12 cellular contexts compared by ENCODE assay signal in genomic region chr20:45948742-45949541, GRCh38. TPM values are rescaled to one million over a fixed set of nuclear protein-coding genes. Genes with fewer than 3 reads are reported as not detected.
DNase-seq lines count a peak whose midpoint lies in the region; ATAC-seq, FAIRE-seq and TF ChIP-seq lines count a peak whose summit lies in the region.
"Had no signal": no experiment of that assay in that cellular context is flagged by ENCODE, and none has a peak within 500 bp of the region (broad histone marks: within the 10 kb centered on the region; RNA-seq: fewer than 3 reads in every experiment).

No MANE protein-coding gene starts in this region.

- 94% methylated on average over 10 of the region's 10 CpGs for WGBS in GM12878 (ENCODE audit: insufficient coverage, insufficient replicate concordance, low lambda C conversion rate, missing lambda C conversion rate)

- no peaks in the 10 kb centered on the region for H3K9me3 Mint-ChIP-seq in CD4-positive, alpha-beta T cell
- H3K9me3 Mint-ChIP-seq in neural crest cell = no peaks in the 10 kb centered on the region

- peak overlapping the region; percentile 54 for H3K27ac Mint-ChIP-seq in CD4-positive, alpha-beta T cell
- H3K27ac Mint-ChIP-seq in neural crest cell (ENCODE audit: unreplicated experiment) = no peak overlapping the region

- SMC1A ChIA-PET in GM12878 (lab: Charles Lee; ENCODE audit: uncharacterized antibody, unreplicated experiment) = interaction anchor here (1.4 kb wide), 1 partner anchor 23 kb away, joined by 3 read pairs; the partner anchor contains the start of gene ZNF335

- H3K79me2 ChIP-seq in GM12878 (ENCODE audit: control insufficient read depth, insufficient read depth, low read length) = no peaks in the 10 kb centered on the region

- TF ChIP-seq RAD21 in GM12878 (IDR thresholded peaks at IDR 0.05; ENCODE audit: insufficient read depth, low read depth, low read length) = no peak

- H3K4me1 Mint-ChIP-seq in CD4-positive, alpha-beta T cell (ENCODE audit: low read depth) = peaks cover 4% of the 10 kb centered on the region
- H3K4me1 Mint-ChIP-seq in neural crest cell = no peaks in the 10 kb centered on the region

- peaks cover 18 to 59% of the 10 kb centered on the region in 2 experiments for H3K36me3 ChIP-seq in GM12878 (ENCODE audit: control insufficient read depth in 2 of 2, insufficient read depth in 2 of 2, low read length in 1 of 2)

- no peak for FAIRE-seq in GM12878 (lab: Jason Lieb, UNC)

- H3K36me3 Mint-ChIP-seq in CD4-positive, alpha-beta T cell (ENCODE audit: low read depth) = peaks cover 82% of the 10 kb centered on the region
- H3K36me3 Mint-ChIP-seq in neural crest cell (ENCODE audit: low read depth) = peaks cover 7% of the 10 kb centered on the region

- H3K27me3 ChIP-seq in CD4-positive, alpha-beta T cell (ENCODE audit: control insufficient read depth, insufficient read depth, low read length) = no peaks in the 10 kb centered on the region
- H3K27me3 ChIP-seq in GM12878 (replicated peaks in 1 of 2; ENCODE audit: control insufficient read depth in 2 of 2, insufficient read depth in 2 of 2, low read length in 1 of 2) = no peaks in the 10 kb centered on the region
- H3K27me3 ChIP-seq: right atrium auricular region had no signal

- TF ChIP-seq POLR2A in GM19099 (IDR thresholded peaks at IDR 0.05; ENCODE audit: extremely low read depth, insufficient read length, low read depth) (peak; percentile 16), GM12878 (IDR thresholded peaks at IDR 0.05; ENCODE audit: low read depth, low read length) (peak; percentile 45)

- in situ Hi-C loops in GM12878 (cut with MboI) = no loop called here

- RAD21 ChIA-PET in GM12878 (lab: Charles Lee; ENCODE audit: unreplicated experiment) = interaction anchor here (0.6 to 1.3 kb wide), 3 partner anchors 12 to 22 kb away, joined by 3 read pairs; no protein-coding TSS in a partner anchor

- H3K4me1 ChIP-seq in GM12878 (ENCODE audit: control insufficient read depth, insufficient read depth, low read length) = peaks cover 3% of the 10 kb centered on the region; the same call in 1 of the 2 replicates

- H3K9ac ChIP-seq in GM12878 (ENCODE audit: control insufficient read depth, insufficient read depth, low read length) = no peak overlapping the region

- no peak for ATAC-seq in CD4-positive, alpha-beta T cell (ENCODE audit: poor library complexity)
- ATAC-seq in GM12878 (no peak; the same call in 2 of the 3 replicates), GM19395 (IDR thresholded peaks at IDR 0.05; ENCODE audit: unreplicated experiment) (no peak)
- no peak for ATAC-seq in activated CD4-positive, CD25-positive, alpha-beta regulatory T cell treated with anti-CD3 and anti-CD28 coated beads, Interleukin-2, amount 50 U/mL, for 24 hours

- H3K4me3 Mint-ChIP-seq in CD4-positive, alpha-beta T cell = no peak overlapping the region
- H3K4me3 Mint-ChIP-seq in neural crest cell = peak overlapping the region; percentile 19

- no peaks in the 10 kb centered on the region for H3K27me3 Mint-ChIP-seq in CD4-positive, alpha-beta T cell
- H3K27me3 Mint-ChIP-seq in neural crest cell (ENCODE audit: low read depth) = no peaks in the 10 kb centered on the region

- POLR2A ChIA-PET in CD4-positive, alpha-beta T cell (lab: Charles Lee) = interaction anchor here (1.0 to 10.5 kb wide), 5 partner anchors 9 to 59 kb away, joined by 3 to 120 read pairs (median 5); partner anchors contain the start of genes CTSA, NEURL2 and PCIF1
- POLR2A ChIA-PET in GM12878 (lab: Charles Lee) = interaction anchor here (1.9 to 3.2 kb wide), 2 partner anchors 12 to 14 kb away, joined by 5 to 13 read pairs; no protein-coding TSS in a partner anchor

- H3K27ac ChIP-seq in CD4-positive, alpha-beta T cell (ENCODE audit: low read depth, low read length) = no peak overlapping the region
- no peak overlapping the region for H3K27ac ChIP-seq in GM12878 (ENCODE audit: control insufficient read depth, insufficient read depth)
- H3K27ac ChIP-seq: HL-60, right atrium auricular region had no signal

- H3K4me2 ChIP-seq in GM12878 (ENCODE audit: control insufficient read depth, insufficient read depth) = no peak overlapping the region

- no peaks in the 10 kb centered on the region for H4K20me1 ChIP-seq in GM12878 (ENCODE audit: control insufficient read depth, insufficient read depth)

- H3K4me3 ChIP-seq in GM12878 = no peak overlapping the region
- H3K4me3 ChIP-seq: coronary artery, right atrium auricular region had no signal

- intact Hi-C loops in CD4-positive, alpha-beta T cell (cut with DNase I, micrococcal nuclease) = no loop called here
- intact Hi-C loops in GM12878 (cut with micrococcal nuclease; ENCODE audit: unreplicated experiment) = no loop called here

- CTCF ChIA-PET in CD4-positive, alpha-beta T cell (lab: Charles Lee) = no interaction called here
- CTCF ChIA-PET in GM12878 (lab: Yijun Ruan, JAX) = interaction anchor here (1.2 to 8.0 kb wide), 2 partner anchors 13 to 21 kb away, joined by 4 to 33 read pairs; no protein-coding TSS in a partner anchor

- no peak for TF ChIP-seq EP300 in GM12878 (IDR thresholded peaks at IDR 0.05; ENCODE audit: borderline replicate concordance in 1 of 2, control insufficient read depth in 1 of 2, low read depth in 2 of 2, low read length in 2 of 2)

- no peak for TF ChIP-seq CTCF in CD4-positive, alpha-beta T cell (IDR thresholded peaks at IDR 0.05)
- no peak for TF ChIP-seq CTCF in GM12878 (IDR thresholded peaks at IDR 0.05 in 2 of 3, conservative IDR thresholded peaks at IDR 0.05 in 1 of 3; ENCODE audit: control insufficient read depth in 2 of 3, extremely low read depth in 1 of 3, insufficient read depth in 1 of 3, low read depth in 3 of 3, low read length in 3 of 3)
- no peak for TF ChIP-seq CTCF in neural crest cell (conservative IDR thresholded peaks at IDR 0.05)

- H2AFZ ChIP-seq in GM12878 (ENCODE audit: control insufficient read depth, low read depth, low read length) = no peak overlapping the region

- no TSS peak for BruUV-seq in GM12878 (replicated peaks; lab: Mats Ljungman, UMichigan)

- H3K9me3 ChIP-seq in CD4-positive, alpha-beta T cell (ENCODE audit: control insufficient read depth, low read length) = no peaks in the 10 kb centered on the region
- no peaks in the 10 kb centered on the region for H3K9me3 ChIP-seq in GM12878 (replicated peaks; ENCODE audit: control insufficient read depth, insufficient read depth, low read length)
- H3K9me3 ChIP-seq: right atrium auricular region had no signal

- no peak for DNase-seq in CD4-positive, alpha-beta T cell
- DNase-seq in GM12878 (ENCODE audit: low read depth, low spot score) (no peak), neural crest cell (ENCODE audit: low read depth, low spot score) (no peak), GM19238 (ENCODE audit: insufficient read length, low spot score) (no peak)
- DNase-seq: activated CD4-positive, alpha-beta T cell treated with anti-CD3 and anti-CD28 coated beads, Interleukin-2, amount 50 U/mL, for 4 hours; NCI-H2171 treated with DMSO at 0.1 percent for 48 hours had no signal

RNA-seq across cellular contexts. Expression of gene PCIF1, which starts 14.5 kb away (rescaled TPM):
- 100 to 1,000 TPM; 100 TPM for total RNA-seq in CD4-positive, alpha-beta T cell
- total RNA-seq in GM12878 (2013; cell fraction: nucleolus; rRNA removed) = 23.3 and 27.4 TPM in 2 replicates
- total RNA-seq in GM12878 (2014; rRNA removed) (13.8 and 14.3 TPM in 2 replicates), GM12878 (2014; rRNA removed; fragmentation: Illumina TruSeq; extraction: Trizol) (7.7 and 9.9 TPM in 2 replicates), GM12878 (2021) (29.2 and 29.9 TPM in 2 replicates), neural crest cell (36.4 and 36.5 TPM in 2 replicates)
- 18.3 TPM for polyA plus RNA-seq in GM12878 (2011; ENCODE audit: low read depth)
- polyA plus RNA-seq in GM12878 (2011; rRNA removed) (9.6 and 13.3 TPM in 2 replicates), GM12878 (2014; fragmentation: Illumina TruSeq; extraction: Trizol) (13.4 and 23.4 TPM in 2 replicates), GM12878 (2014; fragmentation: Nextera tagmentation; extraction: Ambion mirVana) (10 to 100 TPM in 1 of 2 experiments, 1 to 10 TPM in 1; 8.4 to 10.1 TPM), GM12878 (2014; rRNA removed) (21.4 and 22.5 TPM in 2 replicates), GM12878 (2016; fragmentation: Nextera tagmentation; extraction: Ambion mirVana) (10 to 100 TPM; 32.7 to 32.9 TPM)
- 23.5 and 24.0 TPM in 2 replicates for polyA plus RNA-seq in GM12878 (2011; cell fraction: cytosol; rRNA removed)
- 53.5 and 55.4 TPM in 2 replicates for polyA plus RNA-seq in GM12878 (2011; cell fraction: nucleus; rRNA removed)
- polyA plus RNA-seq in GM12878 (2012) = 26.9 and 34.4 TPM in 2 replicates
- polyA minus RNA-seq in GM12878 (2011; rRNA and poly(A)+ RNA removed) = 15.1 and 24.4 TPM in 2 replicates
- 9.4 and 9.8 TPM in 2 replicates for polyA minus RNA-seq in GM12878 (2011; cell fraction: cytosol; rRNA and poly(A)+ RNA removed)
- polyA minus RNA-seq in GM12878 (2011; cell fraction: nucleus; rRNA and poly(A)+ RNA removed) = 27.7 and 40.9 TPM in 2 replicates

RNA-seq across cellular contexts. Expression of gene ZNF335, which starts 23.1 kb away (rescaled TPM):
- total RNA-seq in CD4-positive, alpha-beta T cell = 10 to 100 TPM; 67.3 to 74.6 TPM
- total RNA-seq in GM12878 (2013; cell fraction: nucleolus; rRNA removed) = 110 and 127 TPM in 2 replicates
- total RNA-seq in GM12878 (2014; rRNA removed) = 19.9 and 24.2 TPM in 2 replicates
- 10.5 and 12.3 TPM in 2 replicates for total RNA-seq in GM12878 (2014; rRNA removed; fragmentation: Illumina TruSeq; extraction: Trizol)
- total RNA-seq in GM12878 (2021) = 25.0 and 30.1 TPM in 2 replicates
- 6.9 TPM for polyA plus RNA-seq in GM12878 (2011; ENCODE audit: low read depth)
- 5.0 and 11.4 TPM in 2 replicates for polyA plus RNA-seq in GM12878 (2011; rRNA removed)
- 13.1 and 18.1 TPM in 2 replicates for polyA plus RNA-seq in GM12878 (2011; cell fraction: cytosol; rRNA removed)
- 80.6 and 103 TPM in 2 replicates for polyA plus RNA-seq in GM12878 (2011; cell fraction: nucleus; rRNA removed)
- polyA plus RNA-seq in GM12878 (2012) = 13.7 and 15.3 TPM in 2 replicates
- 3.4 and 12.5 TPM in 2 replicates for polyA plus RNA-seq in GM12878 (2014; fragmentation: Illumina TruSeq; extraction: Trizol)
- polyA plus RNA-seq in GM12878 (2014; fragmentation: Nextera tagmentation; extraction: Ambion mirVana) = 1 to 10 TPM in 1 of 2 experiments, under 1 TPM in 1; 0.74 to 1.2 TPM
- polyA plus RNA-seq in GM12878 (2014; rRNA removed) = 24.8 and 27.2 TPM in 2 replicates
- polyA plus RNA-seq in GM12878 (2016; fragmentation: Nextera tagmentation; extraction: Ambion mirVana) = 10 to 100 TPM; 16.5 to 19.5 TPM
- polyA minus RNA-seq in GM12878 (2011; rRNA and poly(A)+ RNA removed) = 28.2 and 32.4 TPM in 2 replicates
- 6.3 and 9.9 TPM in 2 replicates for polyA minus RNA-seq in GM12878 (2011; cell fraction: cytosol; rRNA and poly(A)+ RNA removed)
- polyA minus RNA-seq in GM12878 (2011; cell fraction: nucleus; rRNA and poly(A)+ RNA removed) = 45.3 and 81.1 TPM in 2 replicates
- 24.8 and 24.9 TPM in 2 replicates for total RNA-seq in neural crest cell

RNA-seq across cellular contexts. Expression of gene PLTP, which starts 37.0 kb away (rescaled TPM):
- not detected for total RNA-seq in CD4-positive, alpha-beta T cell
- total RNA-seq in GM12878 (2013; cell fraction: nucleolus; rRNA removed) = 14.6 and 15.7 TPM in 2 replicates
- 9.2 and 10.6 TPM in 2 replicates for total RNA-seq in GM12878 (2014; rRNA removed)
- 4.0 and 4.1 TPM in 2 replicates for total RNA-seq in GM12878 (2014; rRNA removed; fragmentation: Illumina TruSeq; extraction: Trizol)
- 9.7 and 10.8 TPM in 2 replicates for total RNA-seq in GM12878 (2021)
- polyA plus RNA-seq in GM12878 (2011; ENCODE audit: low read depth) = 5.7 TPM
- polyA plus RNA-seq in GM12878 (2011; rRNA removed) = 3.1 and 4.9 TPM in 2 replicates
- polyA plus RNA-seq in GM12878 (2011; cell fraction: cytosol; rRNA removed) = 8.8 and 9.1 TPM in 2 replicates
- 4.1 and 4.6 TPM in 2 replicates for polyA plus RNA-seq in GM12878 (2011; cell fraction: nucleus; rRNA removed)
- 11.3 and 16.6 TPM in 2 replicates for polyA plus RNA-seq in GM12878 (2012)
- 2.6 and 6.1 TPM in 2 replicates for polyA plus RNA-seq in GM12878 (2014; fragmentation: Illumina TruSeq; extraction: Trizol)
- 1 to 10 TPM; 1.6 TPM for polyA plus RNA-seq in GM12878 (2014; fragmentation: Nextera tagmentation; extraction: Ambion mirVana)
- polyA plus RNA-seq in GM12878 (2014; rRNA removed) = 9.1 and 9.9 TPM in 2 replicates
- polyA plus RNA-seq in GM12878 (2016; fragmentation: Nextera tagmentation; extraction: Ambion mirVana) = 10 to 100 TPM; 12.4 to 17.0 TPM
- polyA minus RNA-seq in GM12878 (2011; rRNA and poly(A)+ RNA removed) = 2.6 and 6.4 TPM in 2 replicates
- polyA minus RNA-seq in GM12878 (2011; cell fraction: cytosol; rRNA and poly(A)+ RNA removed) = 0.62 and 0.94 TPM in 2 replicates
- 0.77 and 1.5 TPM in 2 replicates for polyA minus RNA-seq in GM12878 (2011; cell fraction: nucleus; rRNA and poly(A)+ RNA removed)
- 56.6 and 61.0 TPM in 2 replicates for total RNA-seq in neural crest cell

RNA-seq across cellular contexts. Expression of gene CTSA, which starts 57.8 kb away (rescaled TPM):
- 10 to 100 TPM; 40.3 to 42.6 TPM for total RNA-seq in CD4-positive, alpha-beta T cell
- total RNA-seq in GM12878 (2013; cell fraction: nucleolus; rRNA removed) = 84.3 and 84.6 TPM in 2 replicates
- total RNA-seq in GM12878 (2014; rRNA removed) (21.6 and 29.1 TPM in 2 replicates), GM12878 (2014; rRNA removed; fragmentation: Illumina TruSeq; extraction: Trizol) (19.5 and 21.7 TPM in 2 replicates), GM12878 (2021) (41.5 and 42.1 TPM in 2 replicates), neural crest cell (49.7 and 55.3 TPM in 2 replicates)
- polyA plus RNA-seq in GM12878 (2011; ENCODE audit: low read depth) = 20.7 TPM
- polyA plus RNA-seq in GM12878 (2011; rRNA removed) (16.3 and 30.3 TPM in 2 replicates), GM12878 (2014; fragmentation: Illumina TruSeq; extraction: Trizol) (37.9 and 47.1 TPM in 2 replicates), GM12878 (2014; fragmentation: Nextera tagmentation; extraction: Ambion mirVana) (1 to 10 TPM; 7.1 to 8.6 TPM), GM12878 (2014; rRNA removed) (42.2 and 44.1 TPM in 2 replicates), GM12878 (2016; fragmentation: Nextera tagmentation; extraction: Ambion mirVana) (10 to 100 TPM; 61.0 to 67.0 TPM)
- 50.5 and 59.5 TPM in 2 replicates for polyA plus RNA-seq in GM12878 (2011; cell fraction: cytosol; rRNA removed)
- polyA plus RNA-seq in GM12878 (2011; cell fraction: nucleus; rRNA removed) = 150 and 165 TPM in 2 replicates
- 37.9 and 40.3 TPM in 2 replicates for polyA plus RNA-seq in GM12878 (2012)
- 50.5 and 51.0 TPM in 2 replicates for polyA minus RNA-seq in GM12878 (2011; rRNA and poly(A)+ RNA removed)
- polyA minus RNA-seq in GM12878 (2011; cell fraction: cytosol; rRNA and poly(A)+ RNA removed) = 19.1 and 22.4 TPM in 2 replicates
- polyA minus RNA-seq in GM12878 (2011; cell fraction: nucleus; rRNA and poly(A)+ RNA removed) = 56.5 and 84.8 TPM in 2 replicates

RNA-seq across cellular contexts. Expression of gene NEURL2, which starts 57.9 kb away (rescaled TPM):
- 1 to 10 TPM; 1.5 to 2.5 TPM for total RNA-seq in CD4-positive, alpha-beta T cell
- 9.5 and 9.7 TPM in 2 replicates for total RNA-seq in GM12878 (2013; cell fraction: nucleolus; rRNA removed)
- total RNA-seq in GM12878 (2014; rRNA removed) (5.8 and 7.0 TPM in 2 replicates), GM12878 (2014; rRNA removed; fragmentation: Illumina TruSeq; extraction: Trizol) (1.2 TPM in 2 replicates), GM12878 (2021) (4.7 and 5.7 TPM in 2 replicates), neural crest cell (3.3 and 3.5 TPM in 2 replicates)
- polyA plus RNA-seq in GM12878 (2011; ENCODE audit: low read depth) = 0.46 TPM
- polyA plus RNA-seq in GM12878 (2011; rRNA removed) (0.42 and 0.53 TPM in 2 replicates), GM12878 (2014; fragmentation: Illumina TruSeq; extraction: Trizol) (1.0 TPM in 1 of 2 replicates, not detected in the other), GM12878 (2014; fragmentation: Nextera tagmentation; extraction: Ambion mirVana) (1 to 10 TPM in 1 of 2 experiments, under 1 TPM in 1; 0.97 to 1.8 TPM), GM12878 (2014; rRNA removed) (6.5 and 6.9 TPM in 2 replicates), GM12878 (2016; fragmentation: Nextera tagmentation; extraction: Ambion mirVana) (1 to 10 TPM; 3.7 to 4.1 TPM)
- 1.3 and 2.1 TPM in 2 replicates for polyA plus RNA-seq in GM12878 (2011; cell fraction: cytosol; rRNA removed)
- 2.0 and 2.8 TPM in 2 replicates for polyA plus RNA-seq in GM12878 (2011; cell fraction: nucleus; rRNA removed)
- 2.4 and 3.4 TPM in 2 replicates for polyA plus RNA-seq in GM12878 (2012)
- 0.22 and 2.3 TPM in 2 replicates for polyA minus RNA-seq in GM12878 (2011; rRNA and poly(A)+ RNA removed)
- 1.1 and 1.9 TPM in 2 replicates for polyA minus RNA-seq in GM12878 (2011; cell fraction: cytosol; rRNA and poly(A)+ RNA removed)
- polyA minus RNA-seq in GM12878 (2011; cell fraction: nucleus; rRNA and poly(A)+ RNA removed) = 2.4 and 5.9 TPM in 2 replicates

Comparison
In these comparisons a context has a peak if more than half of its experiments do, and no peak if none do; other contexts are left out.
1. RNA of gene PLTP, which starts 37.0 kb away (total RNA-seq): 56.6 to 61.0 TPM in neural crest cell and 4.0 to 15.7 TPM in GM12878; not detected in CD4-positive, alpha-beta T cell; every median in the first group is over 4 times any median in the second.